1 cellular context compared by ENCODE assay signal in the genomic region with DNA sequence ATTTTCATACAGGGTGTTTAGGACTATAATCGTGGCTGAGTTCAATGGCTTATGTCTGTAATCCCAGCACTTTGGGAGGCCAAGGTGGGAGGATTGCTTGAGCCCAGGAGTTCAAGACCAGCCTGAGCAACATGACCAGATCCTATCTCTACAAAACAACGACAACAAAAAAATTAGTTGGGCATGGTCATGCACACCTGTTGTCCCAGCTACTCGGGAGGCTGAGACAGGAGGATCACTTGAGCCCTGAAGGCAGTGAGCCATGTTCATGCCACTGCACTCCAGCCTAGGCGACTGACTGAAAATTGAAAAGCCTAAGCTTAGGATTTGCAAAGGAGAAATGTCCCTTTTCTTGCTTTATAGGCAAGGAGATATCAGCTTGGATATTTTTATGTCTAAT.
TF ChIP-seq lines count a peak whose summit lies in the region.

No MANE protein-coding gene starts in this region.

TF ChIP-seq in GM23338, 12 proteins besides CTCF, POLR2A, EP300 and RAD21:
- TF ChIP-seq, protein P1, sequence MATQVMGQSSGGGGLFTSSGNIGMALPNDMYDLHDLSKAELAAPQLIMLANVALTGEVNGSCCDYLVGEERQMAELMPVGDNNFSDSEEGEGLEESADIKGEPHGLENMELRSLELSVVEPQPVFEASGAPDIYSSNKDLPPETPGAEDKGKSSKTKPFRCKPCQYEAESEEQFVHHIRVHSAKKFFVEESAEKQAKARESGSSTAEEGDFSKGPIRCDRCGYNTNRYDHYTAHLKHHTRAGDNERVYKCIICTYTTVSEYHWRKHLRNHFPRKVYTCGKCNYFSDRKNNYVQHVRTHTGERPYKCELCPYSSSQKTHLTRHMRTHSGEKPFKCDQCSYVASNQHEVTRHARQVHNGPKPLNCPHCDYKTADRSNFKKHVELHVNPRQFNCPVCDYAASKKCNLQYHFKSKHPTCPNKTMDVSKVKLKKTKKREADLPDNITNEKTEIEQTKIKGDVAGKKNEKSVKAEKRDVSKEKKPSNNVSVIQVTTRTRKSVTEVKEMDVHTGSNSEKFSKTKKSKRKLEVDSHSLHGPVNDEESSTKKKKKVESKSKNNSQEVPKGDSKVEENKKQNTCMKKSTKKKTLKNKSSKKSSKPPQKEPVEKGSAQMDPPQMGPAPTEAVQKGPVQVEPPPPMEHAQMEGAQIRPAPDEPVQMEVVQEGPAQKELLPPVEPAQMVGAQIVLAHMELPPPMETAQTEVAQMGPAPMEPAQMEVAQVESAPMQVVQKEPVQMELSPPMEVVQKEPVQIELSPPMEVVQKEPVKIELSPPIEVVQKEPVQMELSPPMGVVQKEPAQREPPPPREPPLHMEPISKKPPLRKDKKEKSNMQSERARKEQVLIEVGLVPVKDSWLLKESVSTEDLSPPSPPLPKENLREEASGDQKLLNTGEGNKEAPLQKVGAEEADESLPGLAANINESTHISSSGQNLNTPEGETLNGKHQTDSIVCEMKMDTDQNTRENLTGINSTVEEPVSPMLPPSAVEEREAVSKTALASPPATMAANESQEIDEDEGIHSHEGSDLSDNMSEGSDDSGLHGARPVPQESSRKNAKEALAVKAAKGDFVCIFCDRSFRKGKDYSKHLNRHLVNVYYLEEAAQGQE (IDR thresholded peaks at IDR 0.05; ENCODE audit: unreplicated experiment): no peak
- TF ChIP-seq ZNF114 (CRISPR knock-in tag; IDR thresholded peaks at IDR 0.05) (no peak), ZNF331 (CRISPR knock-in tag; IDR thresholded peaks at IDR 0.05; ENCODE audit: low read depth) (no peak), POLR2AphosphoS5 (IDR thresholded peaks at IDR 0.05; ENCODE audit: low read depth) (no peak)
